Comparison of ENCODE assay signal across 1 cellular context in genomic region chr1:145963218-145964019, GRCh38.
TF ChIP-seq lines count a peak whose summit lies in the region.

No MANE protein-coding gene starts in this region.

TF ChIP-seq in H1, 55 proteins besides CTCF, POLR2A, EP300 and RAD21:
- no peak for TF ChIP-seq MAFK (IDR thresholded peaks at IDR 0.05; ENCODE audit: low read depth, low read length)
- TF ChIP-seq BACH1 (IDR thresholded peaks at IDR 0.05; ENCODE audit: low read length): no peak
- peak; percentile 4 for TF ChIP-seq EZH2 (IDR thresholded peaks at IDR 0.05; ENCODE audit: low read depth, low read length, severe bottlenecking)
- TF ChIP-seq YY1 (IDR thresholded peaks at IDR 0.05; ENCODE audit: low read depth, low read length): no peak
- TF ChIP-seq BCL11A (IDR thresholded peaks at IDR 0.05; ENCODE audit: low read depth in 2 of 2, low read length in 2 of 2): no peak
- TF ChIP-seq TAF1 (IDR thresholded peaks at IDR 0.05; ENCODE audit: low read depth, low read length): no peak
- TF ChIP-seq, protein P1, sequence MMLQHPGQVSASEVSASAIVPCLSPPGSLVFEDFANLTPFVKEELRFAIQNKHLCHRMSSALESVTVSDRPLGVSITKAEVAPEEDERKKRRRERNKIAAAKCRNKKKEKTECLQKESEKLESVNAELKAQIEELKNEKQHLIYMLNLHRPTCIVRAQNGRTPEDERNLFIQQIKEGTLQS (IDR thresholded peaks at IDR 0.05; ENCODE audit: insufficient read depth, low read depth, low read length): no peak
- no peak for TF ChIP-seq SAP30 (IDR thresholded peaks at IDR 0.05; ENCODE audit: insufficient read depth, insufficient replicate concordance, low read length)
